Comparison of ENCODE assay signal across 11 cellular contexts in the genomic region with DNA sequence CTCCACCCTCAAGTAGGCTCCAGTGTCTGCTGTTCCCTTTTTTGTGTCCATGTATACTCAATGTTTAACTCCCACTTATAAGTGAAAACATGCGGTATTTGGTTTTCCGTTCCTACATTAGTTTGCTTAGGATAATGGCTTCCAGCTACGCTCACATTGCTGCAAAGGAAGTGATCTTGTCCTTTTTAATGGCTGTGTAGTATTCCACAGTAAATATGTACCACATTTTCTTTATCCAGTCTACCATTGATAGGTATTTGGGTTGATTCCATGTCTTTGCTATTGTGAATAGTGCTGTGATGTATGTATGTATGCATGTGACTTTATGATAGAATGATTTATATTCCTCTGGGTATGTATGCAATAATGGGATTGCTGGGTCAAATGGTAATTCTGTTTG.
"Had no signal": no experiment of that assay in that cellular context is flagged by ENCODE, and none has a peak within 500 bp of the region (broad histone marks: within the 10 kb centered on the region; RNA-seq: fewer than 3 reads in every experiment).

No MANE protein-coding gene starts in this region.

- H3K4me2 ChIP-seq: GM23338 had no signal

- H3K9ac ChIP-seq: GM23248 had no signal

- H3K27ac Mint-ChIP-seq: GM23338, H9, HFFc6 had no signal

- H3K9me3 Mint-ChIP-seq: GM23338, H9 had no signal

- DNase-seq: GM23248, GOT3, H7, H9, HCEC 1CT, HFFc6 had no signal

- H3K27ac ChIP-seq: GM23248 had no signal

- H3K4me1 Mint-ChIP-seq: GM23338, H9 had no signal

- ATAC-seq: GM23338, HCT116 had no signal

- FAIRE-seq: H1, H54 had no signal

- H3K36me3 ChIP-seq: HAP-1 had no signal

- H3K9me3 ChIP-seq: HAP-1 had no signal

- H3K4me3 Mint-ChIP-seq: GM23338, H9, HFFc6 had no signal

- H3K4me1 ChIP-seq: HAP-1 had no signal

- H2AFZ ChIP-seq: GM23248, GM23338 had no signal

- H3K4me3 ChIP-seq: GM23248, GM23338, HAP-1 had no signal
